In genomic region chr12:48716493-48717251, GRCh38 we compare ENCODE assay signal across 1 cellular context.
TF ChIP-seq lines count a peak whose summit lies in the region.

CCNT1 (minus strand) TSS chr12:48716707; CDS start chr12:48716675, 32 bp downstream.

TF ChIP-seq in SK-N-SH, 30 proteins besides CTCF, POLR2A, EP300 and RAD21 (continued from another document):
- TF ChIP-seq, protein P1, sequence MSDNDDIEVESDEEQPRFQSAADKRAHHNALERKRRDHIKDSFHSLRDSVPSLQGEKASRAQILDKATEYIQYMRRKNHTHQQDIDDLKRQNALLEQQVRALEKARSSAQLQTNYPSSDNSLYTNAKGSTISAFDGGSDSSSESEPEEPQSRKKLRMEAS (IDR thresholded peaks at IDR 0.05; ENCODE audit: low read depth) = peak; percentile 79; the same call in 1 of the 2 replicates
- TF ChIP-seq TCF12 (IDR thresholded peaks at IDR 0.05) = no peak
- TF ChIP-seq CHD2 (IDR thresholded peaks at IDR 0.05; ENCODE audit: low read length, partially characterized antibody) = peak; percentile 99
- TF ChIP-seq NRF1 (IDR thresholded peaks at IDR 0.05; ENCODE audit: low read depth, low read length) = no peak
- TF ChIP-seq POLR2AphosphoS5 (IDR thresholded peaks at IDR 0.05; ENCODE audit: low read depth, low read length) = peak; percentile 80
- TF ChIP-seq REST (IDR thresholded peaks at IDR 0.05; ENCODE audit: low read depth, low read length) = 0 out of 2 replicates have a peak, but pooled peaks have one; percentile 33
- peak; percentile 52; the same call in 1 of the 2 replicates for TF ChIP-seq FOXJ3 (CRISPR knock-in tag; IDR thresholded peaks at IDR 0.05)
- TF ChIP-seq FOXM1 (IDR thresholded peaks at IDR 0.05; ENCODE audit: low read depth) = no peak
- TF ChIP-seq ELF1 (IDR thresholded peaks at IDR 0.05) = peak; percentile 94
- TF ChIP-seq MEF2A (IDR thresholded peaks at IDR 0.05; ENCODE audit: borderline replicate concordance, low read depth) = no peak
- no peak for TF ChIP-seq JUND (IDR thresholded peaks at IDR 0.05)
